ENCODE assay signal across 8 cellular contexts in genomic region chr3:153768559-153769469, GRCh38.
DNase-seq lines count a peak whose midpoint lies in the region; ATAC-seq and TF ChIP-seq lines count a peak whose summit lies in the region.

No MANE protein-coding gene starts in this region.

- TF ChIP-seq EP300 in tibial nerve (IDR thresholded peaks at IDR 0.05), result no peak

- H3K4me1 ChIP-seq in CD8-positive, alpha-beta T cell (ENCODE audit: insufficient read depth, low read length), result no peaks in the 10 kb centered on the region
- H3K4me1 ChIP-seq in naive thymus-derived CD4-positive, alpha-beta T cell (ENCODE audit: control insufficient read depth in 2 of 2, insufficient read depth in 2 of 2, low read length in 2 of 2), result no peaks in the 10 kb centered on the region
- no peaks in the 10 kb centered on the region for H3K4me1 ChIP-seq in tibial nerve

- CTCF ChIA-PET in CD8-positive, alpha-beta T cell (lab: Charles Lee), result interaction anchor here (0.6 to 4.4 kb wide), 39 partner anchors 9 to 749 kb away, joined by 3 to 28 read pairs (median 4); partner anchors contain the start of gene RAP2B
- CTCF ChIA-PET in naive thymus-derived CD4-positive, alpha-beta T cell (lab: Charles Lee), result interaction anchor here (0.6 to 4.5 kb wide), 13 partner anchors 13 to 743 kb away, joined by 3 to 29 read pairs (median 4); no protein-coding TSS in a partner anchor

- H3K4me3 ChIP-seq in CD8-positive, alpha-beta T cell (ENCODE audit: low read depth, low read length), result no peak overlapping the region
- H3K4me3 ChIP-seq in naive thymus-derived CD4-positive, alpha-beta T cell (ENCODE audit: low read length), result no peak overlapping the region
- no peak overlapping the region for H3K4me3 ChIP-seq in tibial nerve

- 46 to 50% methylated on average over 4 to 5 of the region's 5 CpGs for WGBS in tibial nerve, 2 donors

- no peak overlapping the region for H3K27ac ChIP-seq in CD8-positive, alpha-beta T cell (ENCODE audit: low read depth, low read length)
- H3K27ac ChIP-seq in epithelial cell of prostate, result no peak overlapping the region
- H3K27ac ChIP-seq in naive thymus-derived CD4-positive, alpha-beta T cell (ENCODE audit: low read depth, low read length), result no peak overlapping the region
- H3K27ac ChIP-seq in tibial nerve, result no peak overlapping the region

- peak; percentile 98 for ATAC-seq in CD8-positive, alpha-beta T cell
- ATAC-seq in GM19043 (IDR thresholded peaks at IDR 0.05; ENCODE audit: low read depth, unreplicated experiment) (peak; percentile 96), HG03108 (IDR thresholded peaks at IDR 0.05; ENCODE audit: unreplicated experiment) (peak; percentile 91)
- peak; percentile 96 for ATAC-seq in naive thymus-derived CD4-positive, alpha-beta T cell

- TF ChIP-seq POLR2A in tibial nerve (IDR thresholded peaks at IDR 0.05), result no peak

- H3K4me1 Mint-ChIP-seq in CD8-positive, alpha-beta T cell (ENCODE audit: low read depth), result no peaks in the 10 kb centered on the region
- peaks cover 0 to 12% (median 0%) of the 10 kb centered on the region in 7 donors for H3K4me1 Mint-ChIP-seq in naive thymus-derived CD4-positive, alpha-beta T cell

- no peaks in the 10 kb centered on the region for H3K36me3 Mint-ChIP-seq in CD8-positive, alpha-beta T cell
- peaks cover 0 to 6% (median 0%) of the 10 kb centered on the region in 5 donors for H3K36me3 Mint-ChIP-seq in naive thymus-derived CD4-positive, alpha-beta T cell

- peaks cover 4% of the 10 kb centered on the region for H3K9me3 Mint-ChIP-seq in CD8-positive, alpha-beta T cell
- H3K9me3 Mint-ChIP-seq in naive thymus-derived CD4-positive, alpha-beta T cell, result peaks cover 0 to 19% (median 7%) of the 10 kb centered on the region in 11 donors

- POLR2A ChIA-PET in CD8-positive, alpha-beta T cell (lab: Charles Lee), result no interaction called here
- POLR2A ChIA-PET in naive thymus-derived CD4-positive, alpha-beta T cell (lab: Charles Lee), result interaction anchor here (0.6 to 0.8 kb wide), 2 partner anchors 270 to 482 kb away, joined by 3 read pairs; no protein-coding TSS in a partner anchor

- peaks cover 16% of the 10 kb centered on the region for H3K27me3 Mint-ChIP-seq in CD8-positive, alpha-beta T cell (ENCODE audit: low read depth)
- H3K27me3 Mint-ChIP-seq in naive thymus-derived CD4-positive, alpha-beta T cell, result peaks cover 6 to 28% (median 11%) of the 10 kb centered on the region in 5 donors

- intact Hi-C loops in CD8-positive, alpha-beta T cell (cut with DNase I, micrococcal nuclease), result loop anchor here (1.0 to 5.0 kb wide), 7 partner anchors 324 to 743 kb away; no protein-coding TSS in a partner anchor
- intact Hi-C loops in naive thymus-derived CD4-positive, alpha-beta T cell (cut with micrococcal nuclease), result loop anchor here (1.0 to 5.0 kb wide), 14 partner anchors 174 to 743 kb away; no protein-coding TSS in a partner anchor

- peak; percentile 81 for TF ChIP-seq CTCF in CD8-positive, alpha-beta T cell (IDR thresholded peaks at IDR 0.05)
- TF ChIP-seq CTCF in tibial nerve (IDR thresholded peaks at IDR 0.05), result peak; percentile 72 to 79 (median 77)

- H3K36me3 ChIP-seq in CD8-positive, alpha-beta T cell (ENCODE audit: insufficient read depth, low read length), result no peaks in the 10 kb centered on the region
- H3K36me3 ChIP-seq in naive thymus-derived CD4-positive, alpha-beta T cell (ENCODE audit: control insufficient read depth in 2 of 3, insufficient read depth in 3 of 3, low read length in 3 of 3), result no peaks in the 10 kb centered on the region
- H3K36me3 ChIP-seq in tibial nerve, result no peaks in the 10 kb centered on the region

- H3K27me3 ChIP-seq in CD8-positive, alpha-beta T cell (ENCODE audit: insufficient read depth, low read length), result no peaks in the 10 kb centered on the region
- H3K27me3 ChIP-seq in naive thymus-derived CD4-positive, alpha-beta T cell (ENCODE audit: control insufficient read depth in 2 of 2, insufficient read depth in 2 of 2, low read length in 2 of 2), result no peaks in the 10 kb centered on the region
- H3K27me3 ChIP-seq in tibial nerve, result no peaks in the 10 kb centered on the region

- H3K9me3 ChIP-seq in CD8-positive, alpha-beta T cell (ENCODE audit: low read length), result no peaks in the 10 kb centered on the region
- peaks cover 0 to 4% (median 0%) of the 10 kb centered on the region in 3 experiments for H3K9me3 ChIP-seq in naive thymus-derived CD4-positive, alpha-beta T cell (ENCODE audit: control insufficient read depth in 2 of 3, low read length in 3 of 3)
- H3K9me3 ChIP-seq in tibial nerve, result peaks cover 0 to 15% (median 7%) of the 10 kb centered on the region in 4 donors

- no peak overlapping the region for H3K4me3 Mint-ChIP-seq in CD8-positive, alpha-beta T cell
- H3K4me3 Mint-ChIP-seq in naive thymus-derived CD4-positive, alpha-beta T cell, result no peak overlapping the region

- DNase-seq in CD8-positive, alpha-beta T cell, result peak in 6 of 7 experiments; percentile 24 to 64 (median 38)
- DNase-seq in NCI-H460 (ENCODE audit: extremely low read depth, low read depth), result peak; percentile 29
- peak; percentile 19 to 40 for DNase-seq in activated CD4-positive, alpha-beta T cell treated with anti-CD3 and anti-CD28 coated beads, Interleukin-2, amount 50 U/mL, for 48 hours
- DNase-seq in epithelial cell of prostate (ENCODE audit: low read depth, low spot score), result peak; percentile 24
- DNase-seq in naive thymus-derived CD4-positive, alpha-beta T cell, result peak; percentile 12 to 67 (median 59)
- DNase-seq in tibial nerve (ENCODE audit: low spot score in 2 of 2), result peak in 1 of 2 donors; percentile 56

- H3K27ac Mint-ChIP-seq in CD8-positive, alpha-beta T cell, result no peak overlapping the region
- peak overlapping the region in 1 of 9 donors; percentile 74 for H3K27ac Mint-ChIP-seq in naive thymus-derived CD4-positive, alpha-beta T cell
